In the genomic region with DNA sequence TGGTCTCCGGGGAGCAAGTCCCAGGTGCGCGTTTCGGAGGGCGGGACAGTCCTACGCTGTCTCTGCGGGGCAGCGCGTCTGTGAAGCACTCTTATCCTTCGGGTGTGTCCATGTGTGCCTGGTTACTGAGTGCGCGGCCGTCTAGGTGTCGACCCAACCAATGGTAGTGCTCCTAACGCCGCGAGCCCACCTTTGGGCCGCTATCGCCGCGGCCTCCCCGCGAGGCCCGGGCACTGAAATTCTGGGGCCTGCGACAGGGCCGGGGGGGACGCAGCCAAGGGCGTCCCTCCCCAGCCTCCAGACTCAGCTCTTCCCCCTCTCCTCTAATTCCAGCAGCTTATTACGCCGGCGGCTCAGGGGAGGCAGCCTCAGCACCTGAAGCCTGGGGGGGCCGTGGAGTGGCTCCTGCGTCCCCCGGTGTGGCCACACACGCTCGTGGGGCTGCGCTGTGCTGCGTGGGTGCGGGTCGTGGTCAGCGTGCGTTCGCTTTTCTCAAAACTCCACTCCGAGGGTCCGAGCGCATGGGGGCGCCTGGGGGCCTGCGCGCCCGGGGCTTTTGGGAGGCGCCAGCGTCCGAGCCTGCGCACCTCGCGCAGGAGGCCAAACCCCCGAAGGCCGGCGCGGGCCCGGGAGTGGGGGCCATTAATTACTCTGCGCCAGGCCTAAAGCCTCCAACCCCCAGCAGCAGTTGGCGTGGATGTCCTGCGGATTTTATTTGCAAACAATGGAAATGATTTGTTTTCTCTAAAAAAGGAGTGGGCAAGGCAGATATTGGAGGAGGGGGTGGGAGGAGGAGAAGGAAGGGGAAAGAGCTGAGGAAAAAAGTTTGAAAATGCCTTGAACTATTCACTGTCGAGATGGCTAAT, we compare ENCODE assay signal across 8 cellular contexts. TPM values are rescaled to one million over a fixed set of nuclear protein-coding genes. Genes with fewer than 3 reads are reported as not detected.
A peak's percentile ranks its signal among the peaks of the same experiment; 100 is the strongest.
DNase-seq lines count a peak whose midpoint lies in the region; TF ChIP-seq lines count a peak whose summit lies in the region.

No MANE protein-coding gene starts in this region.

- no peaks in the 10 kb centered on the region for H3K79me2 ChIP-seq in Karpas-422 (ENCODE audit: low read length)

- no peaks in the 10 kb centered on the region for H3K9me3 ChIP-seq in endodermal cell (ENCODE audit: control insufficient read depth, low read length)
- peaks cover 3% of the 10 kb centered on the region; the same call in 1 of the 2 replicates for H3K9me3 ChIP-seq in Karpas-422 (ENCODE audit: low read length)

- H3K36me3 ChIP-seq in endodermal cell (ENCODE audit: control insufficient read depth, insufficient read depth, low read length): no peaks in the 10 kb centered on the region
- H3K36me3 ChIP-seq in Karpas-422 (ENCODE audit: insufficient read depth, low read length): no peaks in the 10 kb centered on the region

- no peak overlapping the region for H2AFZ ChIP-seq in Karpas-422 (ENCODE audit: low read length)

- peaks cover 7% of the 10 kb centered on the region for H3K4me1 ChIP-seq in endodermal cell (ENCODE audit: control insufficient read depth, insufficient read depth, low read length)
- H3K4me1 ChIP-seq in Karpas-422 (ENCODE audit: low read length): no peaks in the 10 kb centered on the region

- TF ChIP-seq CTCF in endodermal cell (conservative IDR thresholded peaks at IDR 0.05): no peak
- TF ChIP-seq CTCF in nephron (IDR thresholded peaks at IDR 0.05; ENCODE audit: unreplicated experiment in 3 of 3): peak in 2 of 3 experiments; percentile 11

- H3K36me3 Mint-ChIP-seq in endodermal cell (ENCODE audit: low read depth) (no peaks in the 10 kb centered on the region), nephron (ENCODE audit: low read depth) (peaks cover 7% of the 10 kb centered on the region)

- H3K4me3 Mint-ChIP-seq in endodermal cell (peak overlapping the region; percentile 61), nephron (peak overlapping the region; percentile 87 to 94 (median 92))

- H3K27me3 Mint-ChIP-seq in endodermal cell (ENCODE audit: insufficient read depth) (peaks cover 85% of the 10 kb centered on the region), nephron (ENCODE audit: low read depth) (peaks cover 32% of the 10 kb centered on the region)

- DNase-seq in NCI-H2227 treated with DMSO at 0.1 percent for 48 hours (lab: John Stamatoyannopoulos, UW): peak; percentile 9
- peak; percentile 84 for DNase-seq in endodermal cell
- DNase-seq in NCI-H1694 treated with DMSO at 0.1 percent for 48 hours (lab: John Stamatoyannopoulos, UW): no peak
- DNase-seq in Karpas-422: no peak
- no peak for DNase-seq in hippocampal formation (lab: John Stamatoyannopoulos, UW)
- DNase-seq in NCI-H2029 treated with DMSO at 0.1 percent for 48 hours (lab: John Stamatoyannopoulos, UW): no peak

- peak overlapping the region; percentile 87 for H3K4me3 ChIP-seq in endodermal cell (ENCODE audit: low read length)
- H3K4me3 ChIP-seq in Karpas-422 (ENCODE audit: low read length): no peak overlapping the region

- no peaks in the 10 kb centered on the region for H3K9me2 ChIP-seq in Karpas-422 (replicated peaks; ENCODE audit: insufficient read depth, low read length)

- peaks cover 33% of the 10 kb centered on the region for H3K4me1 Mint-ChIP-seq in endodermal cell
- peaks cover 26% of the 10 kb centered on the region for H3K4me1 Mint-ChIP-seq in nephron

- H4K20me1 ChIP-seq in Karpas-422 (ENCODE audit: insufficient read depth, low read depth, low read length): no peaks in the 10 kb centered on the region

- no peak overlapping the region for H3K9ac ChIP-seq in endodermal cell (ENCODE audit: extremely low read depth, low read length, poor library complexity, severe bottlenecking)
- H3K9ac ChIP-seq in Karpas-422 (ENCODE audit: low read length): no peak overlapping the region

- 0 to 1% methylated on average over 32 to 65 of the region's 65 CpGs for WGBS in endodermal cell (ENCODE audit: insufficient coverage in 1 of 2, insufficient read length in 1 of 2), 2 experiments

- H3K27me3 ChIP-seq in endodermal cell (ENCODE audit: control insufficient read depth, insufficient read depth, low read length, poor library complexity, severe bottlenecking) (peaks cover 80% of the 10 kb centered on the region), Karpas-422 (ENCODE audit: low read length) (no peaks in the 10 kb centered on the region)

- TF ChIP-seq POLR2A in GM18951 (IDR thresholded peaks at IDR 0.05; ENCODE audit: extremely low read depth, insufficient read depth, insufficient read length): peak; percentile 43

- H3K4me2 ChIP-seq in Karpas-422 (ENCODE audit: low read depth, low read length, poor library complexity, severe bottlenecking): no peak overlapping the region

- H3K27ac ChIP-seq in endodermal cell (ENCODE audit: low read depth, low read length) (peak overlapping the region; percentile 93), Karpas-422 (ENCODE audit: low read length) (no peak overlapping the region)

- H3K9me3 Mint-ChIP-seq in endodermal cell (no peaks in the 10 kb centered on the region), nephron (no peaks in the 10 kb centered on the region)

- in situ Hi-C loops in GM18951 (cut with MboI; ENCODE audit: low sequenced_read_pairs, unreplicated experiment): no loop called here

- H3K27ac Mint-ChIP-seq in endodermal cell: peak overlapping the region; percentile 19
- peak overlapping the region; percentile 90 to 98 (median 96) for H3K27ac Mint-ChIP-seq in nephron

RNA-seq across cellular contexts. Expression of a gene that starts 3.0 kb away (rescaled TPM):
- 1 to 10 TPM in 1 of 2 donors, under 1 TPM in 1; 0.40 to 1.1 TPM for total RNA-seq in endodermal cell
- 67.9 TPM for polyA plus RNA-seq in endodermal cell (2013, experiment 1 of 2)
- polyA plus RNA-seq in endodermal cell (2013, experiment 2 of 2): 68.5 TPM
- total RNA-seq in Karpas-422 (2014; rRNA removed; shearing (Covaris generic); ENCODE audit: low replicate concordance): 0.04 TPM in 1 of 2 replicates, not detected in the other

RNA-seq across cellular contexts. Expression of a gene that starts 26.9 kb away (rescaled TPM):
- total RNA-seq in endodermal cell: 1 to 10 TPM; 1.7 to 5.1 TPM
- polyA plus RNA-seq in endodermal cell (2013, experiment 1 of 2): 1.5 TPM
- polyA plus RNA-seq in endodermal cell (2013, experiment 2 of 2): 0.66 TPM
- total RNA-seq in Karpas-422 (2014; rRNA removed; shearing (Covaris generic); ENCODE audit: low replicate concordance): not detected in 2 replicates

Comparison
In these comparisons a context has a peak if more than half of its experiments do, and no peak if none do; other contexts are left out.
1. DNase-seq: peak in NCI-H2227 treated with DMSO at 0.1 percent for 48 hours (single experiment) and endodermal cell (single experiment); none in NCI-H1694 treated with DMSO at 0.1 percent for 48 hours (single experiment), Karpas-422 (single experiment), hippocampal formation (0 of 2) and NCI-H2029 treated with DMSO at 0.1 percent for 48 hours (single experiment).